In genomic region chr19:19234220-19234816, GRCh38 we compare ENCODE assay signal across 37 cellular contexts. TPM values are rescaled to one million over a fixed set of nuclear protein-coding genes. Genes with fewer than 3 reads are reported as not detected.
"Had no signal": no experiment of that assay in that cellular context is flagged by ENCODE, and none has a peak within 500 bp of the region (broad histone marks: within the 10 kb centered on the region; RNA-seq: fewer than 3 reads in every experiment).

No MANE protein-coding gene starts in this region.

- ATAC-seq: activated CD8-positive, alpha-beta T cell treated with anti-CD3 and anti-CD28 coated beads for 36 hours; activated naive CD4-positive, alpha-beta T cell treated with anti-CD3 and anti-CD28 coated beads, Interleukin-2, amount 50 U/mL, for 72 hours; activated T-cell treated with anti-CD3 and anti-CD28 coated beads, Interleukin-2, amount 50 U/mL, for 4 hours; activated T-cell treated with anti-CD3 and anti-CD28 coated beads, Interleukin-2, amount 50 U/mL, for 72 hours; activated T-helper 17 cell treated with anti-CD3 and anti-CD28 coated beads, Interleukin-2, amount 50 U/mL, for 72 hours; body of pancreas had no signal

- H3K36me3 ChIP-seq: adrenal gland, brain microvascular endothelial cell, breast epithelium had no signal

- FAIRE-seq: astrocyte, TTC549 had no signal

- H3K27ac ChIP-seq: adrenal gland, body of pancreas, brain microvascular endothelial cell, breast epithelium, VCaP had no signal

- DNase-seq: activated B cell treated with CpG ODN at 0.5 μM for 24 hours; activated CD4-positive, alpha-beta memory T cell treated with anti-CD3 and anti-CD28 coated beads for 36 hours; activated CD4-positive, alpha-beta T cell treated with anti-CD3 and anti-CD28 coated beads for 4 hours; activated CD4-positive, alpha-beta T cell treated with anti-CD3 and anti-CD28 coated beads, Interleukin-2, amount 10 ng/mL, durations not matched to agents 24 days and 14 days; activated CD4-positive, alpha-beta T cell treated with anti-CD3 and anti-CD28 coated beads, Interleukin-2, amount 50 U/mL, for 1 hour; activated CD4-positive, alpha-beta T cell treated with anti-CD3 and anti-CD28 coated beads, Interleukin-2, amount 50 U/mL, for 4 hours; activated CD4-positive, CD25-positive, alpha-beta regulatory T cell treated with anti-CD3 and anti-CD28 coated beads, Interleukin-2, amount 50 U/mL, for 72 hours; activated CD8-positive, alpha-beta memory T cell treated with anti-CD3 and anti-CD28 coated beads, Interleukin-2, amount 50 U/mL, for 4 hours; activated CD8-positive, alpha-beta T cell treated with anti-CD3 and anti-CD28 coated beads for 36 hours; activated effector memory CD4-positive, alpha-beta T cell treated with anti-CD3 and anti-CD28 coated beads, Interleukin-2, amount 50 U/mL, for 16 hours; activated gamma-delta T cell treated with Interleukin-2 at 50 U/mL for 16 hours; activated naive CD4-positive, alpha-beta T cell; activated naive CD4-positive, alpha-beta T cell treated with anti-CD3 and anti-CD28 coated beads for 36 hours; activated naive CD4-positive, alpha-beta T cell treated with anti-CD3 and anti-CD28 coated beads, Interleukin-2, amount 50 U/mL, for 16 hours; activated naive CD8-positive, alpha-beta T cell treated with anti-CD3 and anti-CD28 coated beads for 36 hours; activated T-cell treated with anti-CD3 and anti-CD28 coated beads for 4 hours; activated T-cell treated with anti-CD3 and anti-CD28 coated beads, Interleukin-2, amount 50 U/mL, for 1 hour; activated T-cell treated with anti-CD3 and anti-CD28 coated beads, Interleukin-2, amount 50 U/mL, for 4 hours; activated T-cell treated with anti-CD3 and anti-CD28 coated beads, Interleukin-2, amount 50 U/mL, for 72 hours; adrenal gland; amniotic stem cell; aorta; body of pancreas; brain microvascular endothelial cell; central memory CD4-positive, alpha-beta T cell; T-helper 2 cell; T-helper 9 cell had no signal

- H3K27me3 ChIP-seq: body of pancreas, brain microvascular endothelial cell, breast epithelium had no signal

- H3K4me3 ChIP-seq: adrenal gland, body of pancreas, breast epithelium had no signal

- H3K4me1 ChIP-seq: adrenal gland, body of pancreas, breast epithelium had no signal

RNA-seq across cellular contexts. Expression of gene NCAN, which starts 22.6 kb away (rescaled TPM):
- total RNA-seq: activated B cell treated with CpG ODN at 0.5 μM for 24 hours; activated CD4-positive, alpha-beta T cell treated with anti-CD3 and anti-CD28 coated beads, Interleukin-2, amount 10 ng/mL, durations not matched to agents 24 days and 14 days; activated CD8-positive, alpha-beta memory T cell treated with anti-CD3 and anti-CD28 coated beads for 36 hours; activated CD8-positive, alpha-beta T cell treated with anti-CD3 and anti-CD28 coated beads for 36 hours; activated naive CD4-positive, alpha-beta T cell treated with anti-CD3 and anti-CD28 coated beads for 36 hours; activated naive CD4-positive, alpha-beta T cell treated with anti-CD3 and anti-CD28 coated beads, Interleukin-2, amount 50 U/mL, for 72 hours; activated naive CD8-positive, alpha-beta T cell treated with anti-CD3 and anti-CD28 coated beads for 36 hours; activated T-helper 1 cell treated with anti-CD3 and anti-CD28 coated beads, Interleukin-12 subunit alpha, Interleukin-12 subunit beta, Interleukin-2, Interleukin-4 antibody, amounts not matched to agents 30 ng/mL and 10 ng/mL and 1 ng/mL, durations not matched to agents 14 hours and 24 hours and 36 hours; activated T-helper 17 cell treated with anti-CD3 and anti-CD28 coated beads, Interleukin-2, amount 50 U/mL, for 72 hours; aorta; body of pancreas; breast epithelium; cardiac septum had no signal
- polyA plus RNA-seq: aorta had no signal

RNA-seq across cellular contexts. Expression of gene TM6SF2, which starts 38.8 kb away (rescaled TPM):
- total RNA-seq: activated B cell treated with CpG ODN at 0.5 μM for 24 hours; activated CD4-positive, alpha-beta memory T cell treated with anti-CD3 and anti-CD28 coated beads for 36 hours; activated CD4-positive, alpha-beta T cell treated with anti-CD3 and anti-CD28 coated beads, Interleukin-2, amount 10 ng/mL, durations not matched to agents 24 days and 14 days; activated CD8-positive, alpha-beta memory T cell treated with anti-CD3 and anti-CD28 coated beads for 36 hours; activated CD8-positive, alpha-beta T cell treated with anti-CD3 and anti-CD28 coated beads for 36 hours; activated naive CD4-positive, alpha-beta T cell treated with anti-CD3 and anti-CD28 coated beads for 36 hours; activated naive CD4-positive, alpha-beta T cell treated with anti-CD3 and anti-CD28 coated beads, Interleukin-2, amount 50 U/mL, for 72 hours; activated naive CD8-positive, alpha-beta T cell treated with anti-CD3 and anti-CD28 coated beads for 36 hours; activated T-cell treated with anti-CD3 and anti-CD28 coated beads, Interleukin-2, amount 50 U/mL, for 4 hours; activated T-cell treated with anti-CD3 and anti-CD28 coated beads, Interleukin-2, amount 50 U/mL, for 72 hours; activated T-helper 1 cell treated with anti-CD3 and anti-CD28 coated beads, Interleukin-12 subunit alpha, Interleukin-12 subunit beta, Interleukin-2, Interleukin-4 antibody, amounts not matched to agents 30 ng/mL and 10 ng/mL and 1 ng/mL, durations not matched to agents 14 hours and 24 hours and 36 hours; activated T-helper 17 cell treated with anti-CD3 and anti-CD28 coated beads, Interleukin-2, amount 50 U/mL, for 72 hours; body of pancreas; cerebellum had no signal
